8 cellular contexts compared by ENCODE assay signal in the genomic region with DNA sequence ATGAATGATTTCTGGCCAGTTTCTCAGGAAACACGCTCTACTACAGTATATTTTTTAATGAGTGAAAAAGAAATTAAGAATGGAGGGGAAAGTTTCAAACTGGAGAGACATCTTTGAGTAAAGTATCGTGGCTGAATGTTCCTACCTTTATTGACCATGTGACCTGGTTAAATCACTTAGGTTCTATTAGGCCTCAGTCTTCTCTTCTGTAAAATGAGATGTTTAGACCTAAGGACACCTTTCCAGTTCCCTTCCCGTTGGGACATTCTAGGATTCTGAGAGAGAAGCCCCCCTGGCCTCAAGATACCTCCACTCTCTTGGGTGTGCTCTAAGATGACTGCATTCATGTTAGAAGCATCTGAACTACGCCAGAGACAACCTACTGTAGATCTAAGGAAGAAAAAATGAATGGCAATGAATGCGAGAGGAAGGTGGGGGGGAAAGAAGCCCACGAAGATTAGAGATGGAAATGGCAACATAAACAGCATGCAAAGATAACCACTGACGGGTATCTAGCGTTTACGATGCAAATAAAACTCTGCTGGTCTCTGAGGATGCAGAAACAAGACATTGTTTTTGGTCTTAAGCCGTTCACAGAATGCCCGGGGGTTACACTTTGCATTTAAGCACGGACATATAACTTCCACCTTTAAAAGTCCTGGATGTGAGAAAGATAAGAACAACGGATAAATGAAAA. TPM values are rescaled to one million over a fixed set of nuclear protein-coding genes. Genes with fewer than 3 reads are reported as not detected.
A peak's percentile ranks its signal among the peaks of the same experiment; 100 is the strongest.
DNase-seq lines count a peak whose midpoint lies in the region; ATAC-seq and TF ChIP-seq lines count a peak whose summit lies in the region.

No MANE protein-coding gene starts in this region.

- peaks cover 31% of the 10 kb centered on the region for H4K20me1 ChIP-seq in PC-9 (ENCODE audit: insufficient read depth)

- peaks cover 4% of the 10 kb centered on the region; the same call in 1 of the 2 replicates for H3F3A ChIP-seq in PC-9 (ENCODE audit: insufficient read depth, low read depth)

- TF ChIP-seq CTCF in AG09309 (IDR thresholded peaks at IDR 0.05; ENCODE audit: control insufficient read depth, insufficient read depth, low read depth, low read length, missing control alignments) (no peak), PC-9 (conservative IDR thresholded peaks at IDR 0.05) (no peak), esophagus muscularis mucosa (IDR thresholded peaks at IDR 0.05) (no peak), gastrocnemius medialis (IDR thresholded peaks at IDR 0.05 in 4 of 5, conservative IDR thresholded peaks at IDR 0.05 in 1 of 5) (no peak)

- 21% methylated on average over 13 of the region's 13 CpGs for WGBS in esophagus muscularis mucosa

- no peaks in the 10 kb centered on the region for H3K9me2 ChIP-seq in PC-9 (ENCODE audit: insufficient read depth)

- H3K4me1 ChIP-seq in PC-9 (replicated peaks; ENCODE audit: insufficient read depth) (peaks cover 22% of the 10 kb centered on the region), esophagus muscularis mucosa (peaks cover 26 to 41% (median 38%) of the 10 kb centered on the region in 4 donors), gastrocnemius medialis (peaks cover 35 to 40% of the 10 kb centered on the region in 2 donors)

- H3K36me3 ChIP-seq in PC-9 (ENCODE audit: low read depth) (0 out of 2 replicates have a peak, but pooled peaks cover 4% of the 10 kb centered on the region), esophagus muscularis mucosa (no peaks in the 10 kb centered on the region), gastrocnemius medialis (no peaks in the 10 kb centered on the region)

- no peak for TF ChIP-seq EP300 in esophagus muscularis mucosa (IDR thresholded peaks at IDR 0.05)

- TF ChIP-seq POLR2A in esophagus muscularis mucosa (IDR thresholded peaks at IDR 0.05; ENCODE audit: low read depth) (no peak), gastrocnemius medialis (IDR thresholded peaks at IDR 0.05) (no peak)

- peak overlapping the region; percentile 43 for H3K4me3 ChIP-seq in AG09309 (ENCODE audit: control insufficient read depth, low read depth, low read length)
- peak overlapping the region; percentile 99; the same call in 1 of the 2 replicates for H3K4me3 ChIP-seq in PC-9
- peak overlapping the region; percentile 79 to 93 (median 88) for H3K4me3 ChIP-seq in esophagus muscularis mucosa
- peak overlapping the region; percentile 80 to 94 (median 82) for H3K4me3 ChIP-seq in gastrocnemius medialis

- no peak overlapping the region for H3K27ac ChIP-seq in PC-9
- H3K27ac ChIP-seq in esophagus muscularis mucosa (replicated peaks in 1 of 4), result peak overlapping the region; percentile 94 to 97 (median 96)
- peak overlapping the region; percentile 86 to 93 (median 89) for H3K27ac ChIP-seq in gastrocnemius medialis

- in situ Hi-C loops in gastrocnemius medialis (cut with MboI; ENCODE audit: low sequenced_read_pairs in 4 of 4), result no loop called here

- BruUV-seq in PC-9 (replicated peaks; lab: Mats Ljungman, UMichigan), result TSS peak; percentile 95

- H3K4me2 ChIP-seq in PC-9, result peak overlapping the region; percentile 82

- DNase-seq in AG09309 (ENCODE audit: low read depth) (no peak), PC-9 (no peak), esophagus muscularis mucosa (ENCODE audit: extremely low spot score) (no peak), gastrocnemius medialis (no peak), NCI-H345 (lab: John Stamatoyannopoulos, UW) (no peak), AG08395 (ENCODE audit: low spot score) (no peak)

- H3K9me3 ChIP-seq in PC-9 (ENCODE audit: insufficient read depth, low read depth) (no peaks in the 10 kb centered on the region), esophagus muscularis mucosa (no peaks in the 10 kb centered on the region), gastrocnemius medialis (no peaks in the 10 kb centered on the region)

- CTCF ChIA-PET in PC-9 (lab: Charles Lee), result no interaction called here

- POLR2A ChIA-PET in PC-9 (lab: Charles Lee; ENCODE audit: unreplicated experiment), result no interaction called here

- peak; percentile 1 for ATAC-seq in GM21515 (IDR thresholded peaks at IDR 0.05; ENCODE audit: unreplicated experiment)
- ATAC-seq in gastrocnemius medialis, result peak in 1 of 2 donors; percentile 1
- no peak for ATAC-seq in HG03432 (IDR thresholded peaks at IDR 0.05; ENCODE audit: unreplicated experiment)

- intact Hi-C loops in PC-9 (cut with micrococcal nuclease; ENCODE audit: unreplicated experiment) (loop anchor here (1.0 kb wide), 1 partner anchor 81 kb away; no protein-coding TSS in a partner anchor), esophagus muscularis mucosa (cut with DNase I) (no loop called here), gastrocnemius medialis (cut with DNase I; ENCODE audit: low total_unique reads) (loop anchor here (1.0 to 5.0 kb wide), 3 partner anchors 349 to 492 kb away; a partner anchor contains a TSS)

- H3K79me2 ChIP-seq in PC-9 (ENCODE audit: low read depth), result peaks cover 39% of the 10 kb centered on the region

- H3K27me3 ChIP-seq in PC-9 (ENCODE audit: insufficient read depth, low read depth) (no peaks in the 10 kb centered on the region), esophagus muscularis mucosa (no peaks in the 10 kb centered on the region), gastrocnemius medialis (no peaks in the 10 kb centered on the region)

- peak overlapping the region; percentile 76 for H2AFZ ChIP-seq in PC-9

RNA-seq across cellular contexts. Expression of a gene that starts 0.6 kb away (rescaled TPM):
- total RNA-seq in PC-9 (2021) (56.8 and 77.9 TPM in 2 replicates), esophagus muscularis mucosa (10 to 100 TPM; 17.6 to 49.2 (median 29.0) TPM), gastrocnemius medialis (10 to 100 TPM; 10.4 to 27.6 (median 18.6) TPM)

Comparison
In these comparisons a context has a peak if more than half of its experiments do, and no peak if none do; other contexts are left out.
1. H3K4me3 ChIP-seq: peak in every context shown above with its lines; median percentile 99 in PC-9; 88 in esophagus muscularis mucosa; 82 in gastrocnemius medialis; 43 in AG09309.